Comparison of ENCODE assay signal across 15 cellular contexts in the genomic region with DNA sequence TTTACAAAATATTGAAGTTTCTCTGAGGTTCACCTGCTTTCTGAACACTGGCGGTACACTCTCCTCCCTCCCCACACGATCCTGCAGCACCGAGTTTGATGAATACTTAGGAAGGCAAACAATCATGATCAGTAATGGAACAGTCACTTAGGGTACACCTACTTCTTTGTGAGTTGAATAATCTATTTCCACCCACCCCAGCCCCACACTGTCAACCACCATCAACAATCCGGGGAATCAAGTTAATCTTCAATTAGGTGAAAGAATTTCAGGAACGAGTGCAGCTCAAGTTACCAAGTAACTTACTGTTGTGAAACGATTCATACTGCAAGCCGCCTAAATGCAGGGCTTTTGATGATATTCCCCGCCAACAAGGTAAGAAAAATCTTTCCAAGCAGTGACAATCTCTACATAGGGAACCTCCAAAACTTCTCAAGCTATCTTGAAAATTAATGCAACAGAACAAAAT.
DNase-seq lines count a peak whose midpoint lies in the region; ATAC-seq and TF ChIP-seq lines count a peak whose summit lies in the region.
"Had no signal": no experiment of that assay in that cellular context is flagged by ENCODE, and none has a peak within 500 bp of the region (broad histone marks: within the 10 kb centered on the region; RNA-seq: fewer than 3 reads in every experiment).

No MANE protein-coding gene starts in this region.

- DNase-seq in ELF-1 (ENCODE audit: low read depth, low spot score) = peak; percentile 41
- DNase-seq in NCI-H1105 treated with DMSO at 0.1 percent for 48 hours (lab: John Stamatoyannopoulos, UW) = peak; percentile 70
- DNase-seq in mucosa of gallbladder (ENCODE audit: low spot score) = peak; percentile 44
- no peak for DNase-seq in globus pallidus (ENCODE audit: low spot score)
- no peak for DNase-seq in T-helper 1 cell
- no peak for DNase-seq in upper lobe of left lung
- DNase-seq in pons (ENCODE audit: low spot score) = no peak
- DNase-seq: activated CD8-positive, alpha-beta T cell treated with anti-CD3 and anti-CD28 coated beads, Interleukin-2, amount 10 ng/mL, durations not matched to agents 7 days and 5 days; cerebellar nuclear complex; GF-D8; Peyer's patch; stimulated activated CD4-positive, alpha-beta T cell treated with anti-CD3 and anti-CD28 coated beads, Interleukin-2, amount 100 ng/mL, for 24 hours had no signal

- WGBS in esophagus, 2 donors = 47% methylated on average over 8 of the region's 8 CpGs
- 51 to 53% methylated on average over 8 of the region's 8 CpGs for WGBS in upper lobe of left lung, 2 donors

- H3K36me3 ChIP-seq in esophagus (ENCODE audit: control insufficient read depth in 2 of 2, insufficient read depth in 2 of 2, low read length in 1 of 2) = no peaks in the 10 kb centered on the region
- H3K36me3 ChIP-seq in upper lobe of left lung = no peaks in the 10 kb centered on the region
- H3K36me3 ChIP-seq: Peyer's patch, suprapubic skin had no signal

- TF ChIP-seq POLR2A in upper lobe of left lung (IDR thresholded peaks at IDR 0.05) = no peak

- H3K4me3 ChIP-seq in esophagus (ENCODE audit: low read depth in 1 of 2, low read length in 2 of 2) (no peak overlapping the region), upper lobe of left lung (no peak overlapping the region)
- H3K4me3 ChIP-seq: Peyer's patch, suprapubic skin had no signal

- no peaks in the 10 kb centered on the region for H3K4me1 ChIP-seq in esophagus (ENCODE audit: control insufficient read depth in 2 of 2, insufficient read depth in 2 of 2, low read length in 1 of 2)
- peaks cover 0 to 5% (median 2%) of the 10 kb centered on the region in 4 donors for H3K4me1 ChIP-seq in upper lobe of left lung
- H3K4me1 ChIP-seq: Peyer's patch, suprapubic skin had no signal

- TF ChIP-seq EP300 in upper lobe of left lung (IDR thresholded peaks at IDR 0.05) = no peak

- ATAC-seq in upper lobe of left lung (ENCODE audit: low FRiP score in 2 of 2) = no peak
- ATAC-seq: activated CD8-positive, alpha-beta T cell treated with anti-CD3 and anti-CD28 coated beads, Interleukin-2, amount 10 ng/mL, durations not matched to agents 7 days and 5 days; sciatic nerve had no signal

- H3K9me3 ChIP-seq in esophagus (ENCODE audit: control insufficient read depth in 2 of 2, insufficient read depth in 1 of 2, low read depth in 1 of 2, low read length in 1 of 2) (no peaks in the 10 kb centered on the region), upper lobe of left lung (no peaks in the 10 kb centered on the region)
- H3K9me3 ChIP-seq: Peyer's patch, suprapubic skin had no signal

- H3K27ac ChIP-seq in esophagus (ENCODE audit: low read depth in 2 of 2, low read length in 1 of 2) = peak overlapping the region; percentile 5 to 13
- H3K27ac ChIP-seq in upper lobe of left lung = peak overlapping the region in 2 of 4 donors; percentile 20 to 41
- H3K27ac ChIP-seq: Peyer's patch, suprapubic skin had no signal

- TF ChIP-seq CTCF in upper lobe of left lung (IDR thresholded peaks at IDR 0.05) = no peak

- H3K27me3 ChIP-seq in esophagus (ENCODE audit: control insufficient read depth in 1 of 2, insufficient read depth in 2 of 2, low read length in 2 of 2) (no peaks in the 10 kb centered on the region), upper lobe of left lung (no peaks in the 10 kb centered on the region)
- H3K27me3 ChIP-seq: Peyer's patch, suprapubic skin had no signal

Comparison
In these comparisons a context has a peak if more than half of its experiments do, and no peak if none do; other contexts are left out.
1. DNase-seq: peak in ELF-1 (single experiment), NCI-H1105 treated with DMSO at 0.1 percent for 48 hours (single experiment) and mucosa of gallbladder (single experiment); none in globus pallidus (single experiment), T-helper 1 cell (0 of 5), upper lobe of left lung (0 of 2) and pons (single experiment).